8 cellular contexts compared by ENCODE assay signal in the genomic region with DNA sequence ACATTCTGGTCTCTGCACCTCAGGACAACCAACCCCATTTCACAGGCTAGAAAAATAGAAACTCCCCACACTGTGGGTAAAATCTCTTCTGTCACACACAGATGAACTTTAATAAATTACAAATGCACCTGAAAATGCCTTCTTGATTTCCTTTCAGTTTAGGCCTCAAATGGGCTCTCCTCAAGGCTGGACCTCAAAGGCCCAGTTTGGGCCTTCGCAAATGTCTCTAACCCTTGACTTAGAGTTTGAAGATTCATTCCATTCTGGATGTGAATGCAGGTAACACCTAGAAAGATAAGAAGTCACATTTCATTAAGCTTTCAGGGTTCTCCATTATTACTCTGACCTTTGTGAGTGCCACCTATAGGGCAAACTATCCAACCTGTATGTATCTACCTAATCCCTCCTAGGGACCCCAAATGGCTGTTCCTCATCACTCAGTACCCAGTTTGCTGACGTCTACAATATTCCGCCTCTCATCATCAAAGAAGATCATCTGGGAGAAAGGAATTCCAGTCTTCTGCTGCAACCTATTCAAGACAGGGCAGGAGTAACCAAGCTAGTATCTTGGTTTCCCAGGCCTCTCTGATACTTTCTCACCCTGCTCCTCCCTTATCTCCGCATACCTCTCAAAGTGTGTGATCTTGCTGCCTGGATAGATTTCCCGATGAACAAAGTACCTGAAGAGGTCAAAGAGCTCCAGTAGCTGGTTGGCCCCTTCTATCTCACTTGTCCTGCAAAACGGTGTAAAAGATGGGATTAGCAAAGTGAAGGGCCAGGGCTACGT. TPM values are rescaled to one million over a fixed set of nuclear protein-coding genes. Genes with fewer than 3 reads are reported as not detected.
A peak's percentile ranks its signal among the peaks of the same experiment; 100 is the strongest.
DNase-seq lines count a peak whose midpoint lies in the region; ATAC-seq and TF ChIP-seq lines count a peak whose summit lies in the region.

No MANE protein-coding gene starts in this region.

- H3K4me3 ChIP-seq in cardiac muscle cell = no peak overlapping the region
- H3K4me3 ChIP-seq in brain microvascular endothelial cell (ENCODE audit: low read depth, low read length) = peak overlapping the region; percentile 80
- H3K4me3 ChIP-seq in lung = no peak overlapping the region
- peak overlapping the region in 3 of 4 donors; percentile 64 to 86 (median 77) for H3K4me3 ChIP-seq in upper lobe of left lung
- no peak overlapping the region for H3K4me3 ChIP-seq in ovary

- H3K27me3 ChIP-seq in cardiac muscle cell (no peaks in the 10 kb centered on the region), brain microvascular endothelial cell (replicated peaks) (no peaks in the 10 kb centered on the region), lung (ENCODE audit: control insufficient read depth, insufficient read depth) (no peaks in the 10 kb centered on the region), upper lobe of left lung (no peaks in the 10 kb centered on the region), ovary (no peaks in the 10 kb centered on the region)

- 91 to 97% methylated on average over 7 of the region's 7 CpGs for WGBS in lung, 2 donors
- WGBS in upper lobe of left lung, 2 donors = 90 to 94% methylated on average over 7 of the region's 7 CpGs
- WGBS in ovary, 3 donors = 85 to 89% (median 88%) methylated on average over 7 of the region's 7 CpGs

- H3K27ac ChIP-seq in cardiac muscle cell = peak overlapping the region; percentile 76
- peak overlapping the region; percentile 94 for H3K27ac ChIP-seq in brain microvascular endothelial cell
- peak overlapping the region; percentile 92 to 99 for H3K27ac ChIP-seq in lung (ENCODE audit: low read depth in 1 of 2, low read length in 1 of 2)
- H3K27ac ChIP-seq in upper lobe of left lung = peak overlapping the region; percentile 97 to 98 (median 98)
- H3K27ac ChIP-seq in ovary = peak overlapping the region in 1 of 2 donors; percentile 86

- no peaks in the 10 kb centered on the region for H3K9me3 ChIP-seq in cardiac muscle cell (ENCODE audit: low read depth)
- H3K9me3 ChIP-seq in lung (ENCODE audit: control insufficient read depth in 2 of 2, insufficient read depth in 1 of 2, low read length in 1 of 2) = no peaks in the 10 kb centered on the region
- H3K9me3 ChIP-seq in upper lobe of left lung = no peaks in the 10 kb centered on the region
- no peaks in the 10 kb centered on the region for H3K9me3 ChIP-seq in ovary

- in situ Hi-C loops in brain microvascular endothelial cell (cut with HindIII; ENCODE audit: low pct_ligation_motif_present, low sequenced_read_pairs) = no loop called here

- ATAC-seq in lung (ENCODE audit: insufficient read depth, low FRiP score) = no peak
- no peak for ATAC-seq in upper lobe of left lung (ENCODE audit: low FRiP score in 2 of 2)
- no peak for ATAC-seq in HG03520 (IDR thresholded peaks at IDR 0.05; ENCODE audit: unreplicated experiment)

- TF ChIP-seq POLR2A in upper lobe of left lung (IDR thresholded peaks at IDR 0.05) = no peak
- no peak for TF ChIP-seq POLR2A in ovary (IDR thresholded peaks at IDR 0.05)

- intact Hi-C loops in cardiac septum (cut with DNase I) (loop anchor here (2.0 kb wide), 2 partner anchors 19 to 27 kb away; a partner anchor contains a TSS), ovary (cut with DNase I) (no loop called here)

- TF ChIP-seq CTCF in cardiac muscle cell (IDR thresholded peaks at IDR 0.05; ENCODE audit: low read depth, low read length) (no peak), brain microvascular endothelial cell (IDR thresholded peaks at IDR 0.05; ENCODE audit: low read depth, low read length, missing control alignments) (no peak), lung (IDR thresholded peaks at IDR 0.05; ENCODE audit: control extremely low read depth, extremely low read depth) (no peak), upper lobe of left lung (IDR thresholded peaks at IDR 0.05) (no peak), ovary (IDR thresholded peaks at IDR 0.05) (no peak)

- no peak for TF ChIP-seq EP300 in upper lobe of left lung (IDR thresholded peaks at IDR 0.05)
- no peak for TF ChIP-seq EP300 in ovary (IDR thresholded peaks at IDR 0.05)

- peaks cover 8% of the 10 kb centered on the region for H3K36me3 ChIP-seq in cardiac muscle cell
- H3K36me3 ChIP-seq in brain microvascular endothelial cell (replicated peaks) = peaks cover 26% of the 10 kb centered on the region
- peaks cover 7 to 21% of the 10 kb centered on the region in 2 donors for H3K36me3 ChIP-seq in lung (ENCODE audit: control insufficient read depth in 2 of 2, insufficient read depth in 2 of 2, low read length in 2 of 2)
- peaks cover 9 to 32% (median 27%) of the 10 kb centered on the region in 4 donors for H3K36me3 ChIP-seq in upper lobe of left lung
- no peaks in the 10 kb centered on the region for H3K36me3 ChIP-seq in ovary

- H3K4me1 ChIP-seq in cardiac muscle cell (ENCODE audit: low read depth) = no peaks in the 10 kb centered on the region
- H3K4me1 ChIP-seq in lung (ENCODE audit: control insufficient read depth in 2 of 2, insufficient read depth in 2 of 2, low read length in 2 of 2) = peaks cover 4% of the 10 kb centered on the region in 2 donors
- peaks cover 18 to 46% (median 27%) of the 10 kb centered on the region in 4 donors for H3K4me1 ChIP-seq in upper lobe of left lung
- peaks cover 2% of the 10 kb centered on the region for H3K4me1 ChIP-seq in ovary (ENCODE audit: insufficient read depth)

- no peak for DNase-seq in cardiac muscle cell (ENCODE audit: low read depth in 1 of 2, low spot score in 1 of 2)
- DNase-seq in cardiac septum (ENCODE audit: low spot score) = no peak
- DNase-seq in brain microvascular endothelial cell = no peak
- no peak for DNase-seq in lung (ENCODE audit: low spot score)
- no peak for DNase-seq in upper lobe of left lung
- no peak for DNase-seq in DMS153 treated with DMSO at 0.1 percent for 48 hours (lab: John Stamatoyannopoulos, UW; ENCODE audit: unreplicated experiment)
- no peak for DNase-seq in ovary

RNA-seq across cellular contexts. Expression of a gene that starts 0.8 kb away (rescaled TPM):
- total RNA-seq in cardiac muscle cell = 26.4 and 31.0 TPM in 2 replicates
- polyA plus RNA-seq in cardiac muscle cell = 51.1 and 56.1 TPM in 2 replicates
- total RNA-seq in cardiac septum = 30.0 TPM
- total RNA-seq in lung = 10 to 100 TPM; 37.2 to 50.8 TPM
- 100 to 1,000 TPM in 1 of 2 donors, 10 to 100 TPM in 1; 70.4 to 103 TPM for polyA plus RNA-seq in lung
- total RNA-seq in upper lobe of left lung = 100 to 1,000 TPM in 1 of 6 donors, 10 to 100 TPM in 5; 39.9 to 112 (median 61.5) TPM
- 10 to 100 TPM; 26.8 to 57.5 (median 41.0) TPM for total RNA-seq in ovary
- polyA plus RNA-seq in ovary = 100 to 1,000 TPM in 1 of 2 donors, 10 to 100 TPM in 1; 56.1 to 105 TPM

RNA-seq across cellular contexts. Expression of a gene that starts 1.8 kb away (rescaled TPM):
- total RNA-seq in cardiac muscle cell (39.3 and 59.8 TPM in 2 replicates), cardiac septum (16.7 TPM), lung (10 to 100 TPM; 20.8 to 24.8 TPM), upper lobe of left lung (10 to 100 TPM in 4 of 6 donors, 1 to 10 TPM in 2; 8.1 to 21.1 (median 12.7) TPM), ovary (10 to 100 TPM; 15.5 to 27.7 (median 18.1) TPM)
- polyA plus RNA-seq in cardiac muscle cell (70.5 and 73.4 TPM in 2 replicates), lung (10 to 100 TPM; 17.2 to 31.4 TPM), ovary (10 to 100 TPM; 19.4 to 32.6 TPM)

RNA-seq across cellular contexts. Expression of a gene that starts 8.6 kb away (rescaled TPM):
- not detected in 2 replicates for total RNA-seq in cardiac muscle cell
- 2.3 and 3.3 TPM in 2 replicates for polyA plus RNA-seq in cardiac muscle cell
- not detected for total RNA-seq in cardiac septum
- 1 to 10 TPM in 1 of 2 donors, not detected in 1; 1.2 TPM for total RNA-seq in lung
- under 1 TPM; 0.02 to 0.10 TPM for polyA plus RNA-seq in lung
- total RNA-seq in upper lobe of left lung = 1 to 10 TPM in 1 of 6 donors, not detected in 5; 1.3 TPM
- 1 to 10 TPM in 2 of 7 donors, under 1 TPM in 2, not detected in 3; 0.45 to 1.1 (median 0.90) TPM for total RNA-seq in ovary
- under 1 TPM in 1 of 2 donors, not detected in 1; 0.06 TPM for polyA plus RNA-seq in ovary

RNA-seq across cellular contexts. Expression of a gene that starts 18.1 kb away (rescaled TPM):
- total RNA-seq in cardiac muscle cell (262 and 264 TPM in 2 replicates), cardiac septum (167 TPM), lung (100 to 1,000 TPM in 1 of 2 donors, 10 to 100 TPM in 1; 69.5 to 147 TPM), upper lobe of left lung (100 to 1,000 TPM in 4 of 6 donors, 10 to 100 TPM in 2; 39.8 to 144 (median 121) TPM), ovary (100 to 1,000 TPM in 6 of 7 donors, 10 to 100 TPM in 1; 69.7 to 155 (median 124) TPM)
- polyA plus RNA-seq in cardiac muscle cell (429 and 492 TPM in 2 replicates), lung (100 to 1,000 TPM; 242 to 246 TPM), ovary (100 to 1,000 TPM; 180 to 301 TPM)

RNA-seq across cellular contexts. Expression of a gene that starts 18.7 kb away (rescaled TPM):
- total RNA-seq in cardiac muscle cell (59.5 and 66.3 TPM in 2 replicates), cardiac septum (33.2 TPM), lung (10 to 100 TPM; 63.1 TPM), upper lobe of left lung (10 to 100 TPM; 26.2 to 76.9 (median 47.2) TPM), ovary (10 to 100 TPM; 46.2 to 64.7 (median 57.7) TPM)
- polyA plus RNA-seq in cardiac muscle cell (57.6 and 66.8 TPM in 2 replicates), lung (10 to 100 TPM; 42.9 to 71.1 TPM), ovary (10 to 100 TPM; 66.3 to 85.7 TPM)

Comparison
In these comparisons a context has a peak if more than half of its experiments do, and no peak if none do; other contexts are left out.
1. H3K4me3 ChIP-seq: peak in brain microvascular endothelial cell (single experiment) and upper lobe of left lung (3 of 4); none in cardiac muscle cell (single experiment), lung (single experiment) and ovary (single experiment).